ENCODE assay signal across 8 cellular contexts in genomic region chr5:53262348-53262970, GRCh38.
DNase-seq lines count a peak whose midpoint lies in the region; ATAC-seq and TF ChIP-seq lines count a peak whose summit lies in the region.

No MANE protein-coding gene starts in this region.

- no peak for TF ChIP-seq POLR2A in uterus (IDR thresholded peaks at IDR 0.05)

- no peaks in the 10 kb centered on the region for H3K27me3 ChIP-seq in adipocyte (replicated peaks; ENCODE audit: control insufficient read depth, insufficient read depth, low read length)
- H3K27me3 ChIP-seq in uterus, result no peaks in the 10 kb centered on the region

- H3K36me3 Mint-ChIP-seq in naive thymus-derived CD8-positive, alpha-beta T cell, result no peaks in the 10 kb centered on the region

- H3K4me1 ChIP-seq in HEK293 (ENCODE audit: control insufficient read depth, insufficient read depth, low read length) (no peaks in the 10 kb centered on the region), adipocyte (ENCODE audit: control insufficient read depth, insufficient read depth, low read length) (peaks cover 26% of the 10 kb centered on the region), uterus (no peaks in the 10 kb centered on the region)

- H3K27me3 Mint-ChIP-seq in naive thymus-derived CD8-positive, alpha-beta T cell, result peaks cover 2 to 27% (median 6%) of the 10 kb centered on the region in 5 donors

- H3K4me3 Mint-ChIP-seq in naive thymus-derived CD8-positive, alpha-beta T cell, result no peak overlapping the region

- no peak overlapping the region for H3K27ac ChIP-seq in HEK293 (ENCODE audit: extremely low read depth, low read depth, low read length)
- no peak overlapping the region for H3K27ac ChIP-seq in uterus

- H3K9me3 ChIP-seq in HEK293 (ENCODE audit: control insufficient read depth, insufficient read depth, low read depth, low read length), result no peaks in the 10 kb centered on the region
- no peaks in the 10 kb centered on the region for H3K9me3 ChIP-seq in adipocyte (ENCODE audit: control insufficient read depth, low read length)
- no peaks in the 10 kb centered on the region for H3K9me3 ChIP-seq in uterus

- TF ChIP-seq CTCF in AG09309 (IDR thresholded peaks at IDR 0.05; ENCODE audit: control insufficient read depth, insufficient read depth, low read depth, low read length, missing control alignments) (peak; percentile 68), HEK293 (tag by site-specific recombination; IDR thresholded peaks at IDR 0.05) (no peak), uterus (IDR thresholded peaks at IDR 0.05) (no peak)

- intact Hi-C loops in uterus (cut with DNase I; ENCODE audit: low total_unique reads), result no loop called here

- no peaks in the 10 kb centered on the region for H3K4me1 Mint-ChIP-seq in naive thymus-derived CD8-positive, alpha-beta T cell

- H3K36me3 ChIP-seq in HEK293 (ENCODE audit: control insufficient read depth in 2 of 2, insufficient read depth in 1 of 2, low read length in 2 of 2) (no peaks in the 10 kb centered on the region), adipocyte (ENCODE audit: control insufficient read depth, insufficient read depth, low read length, severe bottlenecking) (no peaks in the 10 kb centered on the region), uterus (no peaks in the 10 kb centered on the region)

- no peaks in the 10 kb centered on the region for H3K9me3 Mint-ChIP-seq in naive thymus-derived CD8-positive, alpha-beta T cell

- DNase-seq in AG09309 (ENCODE audit: low read depth) (no peak), adipocyte (ENCODE audit: low read depth) (peak; percentile 72), iris pigment epithelial cell (ENCODE audit: low read depth) (peak; percentile 66), DMS153 (lab: John Stamatoyannopoulos, UW) (no peak), uterus (no peak)
- DNase-seq in naive thymus-derived CD8-positive, alpha-beta T cell, result no peak

- CTCF ChIA-PET in HEK293 (lab: Yijun Ruan, JAX), result interaction anchor here (0.6 to 1.8 kb wide), 10 partner anchors 13 to 960 kb away, joined by 3 to 10 read pairs (median 4); no protein-coding TSS in a partner anchor

- POLR2A ChIA-PET in HEK293 (lab: Yijun Ruan, JAX), result no interaction called here
- POLR2A ChIA-PET in naive thymus-derived CD8-positive, alpha-beta T cell (lab: Charles Lee), result no interaction called here

- no peak overlapping the region for H3K4me3 ChIP-seq in AG09309 (ENCODE audit: control insufficient read depth, low read depth, low read length)
- no peak overlapping the region for H3K4me3 ChIP-seq in HEK293 (ENCODE audit: low read depth, low read length)
- H3K4me3 ChIP-seq in adipocyte (ENCODE audit: low read length), result no peak overlapping the region
- H3K4me3 ChIP-seq in uterus, result no peak overlapping the region

- no peak overlapping the region for H3K9ac ChIP-seq in adipocyte (ENCODE audit: low read length)

- ATAC-seq in naive thymus-derived CD8-positive, alpha-beta T cell, result no peak
- ATAC-seq in GM21515 (IDR thresholded peaks at IDR 0.05; ENCODE audit: unreplicated experiment), result no peak

- no peak overlapping the region for H3K27ac Mint-ChIP-seq in naive thymus-derived CD8-positive, alpha-beta T cell

TF ChIP-seq in HEK293, 187 proteins besides CTCF, POLR2A, EP300 and RAD21:
- TF ChIP-seq ZBTB8A (tag by site-specific recombination; IDR thresholded peaks at IDR 0.05), result no peak
- peak; percentile 21 for TF ChIP-seq ZNF654 (tag by site-specific recombination; IDR thresholded peaks at IDR 0.05; ENCODE audit: low read depth)
- no peak for TF ChIP-seq ZNF623 (tag by site-specific recombination; IDR thresholded peaks at IDR 0.05)
- TF ChIP-seq GLI2 (tag by site-specific recombination; IDR thresholded peaks at IDR 0.05; ENCODE audit: borderline replicate concordance, low read depth), result no peak
- TF ChIP-seq HOXA7 (CRISPR knock-in tag; IDR thresholded peaks at IDR 0.05; ENCODE audit: borderline replicate concordance), result no peak
- no peak for TF ChIP-seq ZNF140 (tag by site-specific recombination; IDR thresholded peaks at IDR 0.05)
TF ChIP-seq in HEK293: peak in this region for 1.

Comparison
In these comparisons a context has a peak if more than half of its experiments do, and no peak if none do; other contexts are left out.
1. DNase-seq: peak in adipocyte (single experiment) and iris pigment epithelial cell (single experiment); none in AG09309 (single experiment), DMS153 (single experiment), naive thymus-derived CD8-positive, alpha-beta T cell (0 of 10) and uterus (0 of 2).